Comparison of ENCODE assay signal across 30 cellular contexts in genomic region chr3:59563966-59564365, GRCh38.
DNase-seq lines count a peak whose midpoint lies in the region; ATAC-seq and TF ChIP-seq lines count a peak whose summit lies in the region.
"Had no signal": no experiment of that assay in that cellular context is flagged by ENCODE, and none has a peak within 500 bp of the region (broad histone marks: within the 10 kb centered on the region; RNA-seq: fewer than 3 reads in every experiment).

No MANE protein-coding gene starts in this region.

- H4K20me1 ChIP-seq in osteoblast (ENCODE audit: insufficient read depth, low read length), result no peaks in the 10 kb centered on the region

- no peak overlapping the region for H2AFZ ChIP-seq in osteoblast (ENCODE audit: low read length)
- H2AFZ ChIP-seq: parathyroid adenoma had no signal

- DNase-seq in AG08396 (ENCODE audit: low spot score), result peak; percentile 39
- DNase-seq in M059J (ENCODE audit: low read depth), result peak; percentile 85
- DNase-seq in fibroblast of mammary gland (ENCODE audit: low read depth), result peak; percentile 23
- DNase-seq in osteoblast (ENCODE audit: insufficient read length, low spot score, missing footprints), result peak; percentile 68
- DNase-seq in T1000 (lab: John Stamatoyannopoulos, UW), result no peak
- DNase-seq: ACHN; activated CD4-positive, alpha-beta memory T cell treated with anti-CD3 and anti-CD28 coated beads for 36 hours; activated naive CD4-positive, alpha-beta T cell treated with Interleukin-2 at 50 U/mL for 16 hours; C1 segment of cervical spinal cord; COR-L47; DMS53; GDM1; GOT3; hippocampal formation; MM.1S; NCI-H2029 treated with DMSO at 0.1 percent for 48 hours; NCI-H226; NK-92 treated with Interleukin-12 subunit alpha and Interleukin-12 subunit beta, amount 100 ng/mL, for 24 hours; PC-3; right cardiac atrium; spleen; stimulated activated CD4-positive, alpha-beta T cell treated with anti-CD3 and anti-CD28 coated beads, Interleukin-2, amount 100 ng/mL, for 24 hours; stimulated activated CD8-positive, alpha-beta memory T cell treated with anti-CD3 and anti-CD28 coated beads, Interleukin-4, amount 100 ng/mL, for 48 hours; testis had no signal

- no peaks in the 10 kb centered on the region for H3K27me3 ChIP-seq in osteoblast (ENCODE audit: insufficient read depth, low read length)
- H3K27me3 ChIP-seq: spleen, testis had no signal

- no peaks in the 10 kb centered on the region for H3K36me3 ChIP-seq in osteoblast (ENCODE audit: insufficient read depth, low read length)
- H3K36me3 ChIP-seq: spleen had no signal

- H3K4me3 ChIP-seq in fibroblast of mammary gland (ENCODE audit: control insufficient read depth, low read depth, low read length), result no peak overlapping the region
- H3K4me3 ChIP-seq in osteoblast (ENCODE audit: insufficient read depth, low read length), result no peak overlapping the region
- H3K4me3 ChIP-seq: K562, spleen, testis had no signal

- ATAC-seq in HG02678 (IDR thresholded peaks at IDR 0.05; ENCODE audit: unreplicated experiment), result no peak
- ATAC-seq in HG03469 (IDR thresholded peaks at IDR 0.05; ENCODE audit: unreplicated experiment), result no peak
- ATAC-seq: K562, PC-3, right cardiac atrium, Right ventricle myocardium inferior, SK-N-SH treated with all-trans-retinoic acid at 6 μM for 48 hours had no signal

- peak overlapping the region; percentile 6 for H3K27ac ChIP-seq in osteoblast (ENCODE audit: low read depth, low read length)
- H3K27ac ChIP-seq: parathyroid adenoma, spleen, testis had no signal

- no peaks in the 10 kb centered on the region for H3K79me2 ChIP-seq in osteoblast (ENCODE audit: insufficient read depth, low read length)
- H3K79me2 ChIP-seq: parathyroid adenoma had no signal

- H3K4me1 ChIP-seq in osteoblast (ENCODE audit: insufficient read depth, low read length), result peaks cover 32% of the 10 kb centered on the region
- H3K4me1 ChIP-seq: parathyroid adenoma, spleen, testis had no signal

- H3K9me3 ChIP-seq in osteoblast (ENCODE audit: low read depth, low read length), result no peaks in the 10 kb centered on the region
- H3K9me3 ChIP-seq: spleen, testis had no signal

- H3K4me2 ChIP-seq in osteoblast (ENCODE audit: insufficient read depth, low read length), result no peak overlapping the region

- TF ChIP-seq CTCF in fibroblast of mammary gland (conservative IDR thresholded peaks at IDR 0.05; ENCODE audit: control insufficient read depth, insufficient read depth, low read depth, low read length) (no peak), osteoblast (IDR thresholded peaks at IDR 0.05; ENCODE audit: extremely low read depth, low read depth, low read length) (no peak)
